18 cellular contexts compared by ENCODE assay signal in genomic region chr9:4674783-4675182, GRCh38. TPM values are rescaled to one million over a fixed set of nuclear protein-coding genes. Genes with fewer than 3 reads are reported as not detected.
DNase-seq lines count a peak whose midpoint lies in the region; ATAC-seq, FAIRE-seq and TF ChIP-seq lines count a peak whose summit lies in the region.
"Had no signal": no experiment of that assay in that cellular context is flagged by ENCODE, and none has a peak within 500 bp of the region (broad histone marks: within the 10 kb centered on the region; RNA-seq: fewer than 3 reads in every experiment).

No MANE protein-coding gene starts in this region.

- TF ChIP-seq EP300 in K562 (IDR thresholded peaks at IDR 0.05; ENCODE audit: low read length): no peak

- no peak overlapping the region for H3K27ac ChIP-seq in IMR-90 (ENCODE audit: insufficient read depth, low read length)
- H3K27ac ChIP-seq in K562 (ENCODE audit: extremely low read depth, low read depth, low read length): no peak overlapping the region
- H3K27ac ChIP-seq: cardiac muscle cell had no signal

- H2AFZ ChIP-seq in IMR-90 (replicated peaks; ENCODE audit: low read length, poor library complexity) (no peak overlapping the region), K562 (ENCODE audit: low read depth, low read length) (no peak overlapping the region)

- peaks cover 4% of the 10 kb centered on the region for H3K79me2 ChIP-seq in K562 (ENCODE audit: control insufficient read depth, insufficient read depth, low read length)

- H2BK20ac ChIP-seq in IMR-90 (ENCODE audit: low read depth, low read length): no peak overlapping the region

- BruUV-seq in IMR-90 (replicated peaks; lab: Mats Ljungman, UMichigan) (no TSS peak), K562 (replicated peaks; lab: Mats Ljungman, UMichigan) (no TSS peak)

- H3K36me3 ChIP-seq in IMR-90 (ENCODE audit: control insufficient read depth, insufficient read depth, low read length) (no peaks in the 10 kb centered on the region), K562 (ENCODE audit: control insufficient read depth, insufficient read depth, low read length) (no peaks in the 10 kb centered on the region)
- H3K36me3 ChIP-seq: cardiac muscle cell, transverse colon had no signal

- H2BK120ac ChIP-seq in IMR-90 (ENCODE audit: low read depth, low read length): no peak overlapping the region

- H3K79me1 ChIP-seq in IMR-90 (ENCODE audit: low read depth in 1 of 2, low read length in 2 of 2): peaks cover 0 to 1% of the 10 kb centered on the region in 2 experiments; a peak in 2 of 4 replicates

- intact Hi-C loops in IMR-90 (cut with micrococcal nuclease) (no loop called here), K562 (cut with micrococcal nuclease) (loop anchor here (5.0 kb wide), 1 partner anchor 68 kb away; the partner anchor contains the start of gene AK3)

- no peak overlapping the region for H3K9ac ChIP-seq in IMR-90 (ENCODE audit: low read depth, low read length)
- no peak overlapping the region for H3K9ac ChIP-seq in K562 (ENCODE audit: insufficient read depth in 1 of 2, low read depth in 2 of 2, low read length in 2 of 2)

- no peak overlapping the region for H3K14ac ChIP-seq in IMR-90 (replicated peaks; ENCODE audit: low read depth, low read length)

- H3K9me3 ChIP-seq in IMR-90 (ENCODE audit: control insufficient read depth, insufficient read depth, low read length) (no peaks in the 10 kb centered on the region), K562 (replicated peaks; ENCODE audit: control insufficient read depth, insufficient read depth, low read depth, low read length) (no peaks in the 10 kb centered on the region)
- H3K9me3 ChIP-seq: transverse colon had no signal

- no peak overlapping the region for H2AK9ac ChIP-seq in IMR-90 (replicated peaks; ENCODE audit: low read depth, low read length, poor library complexity)

- DNase-seq in AG04449 (ENCODE audit: low read depth, low spot score) (peak; percentile 92), IMR-90 (peak; percentile 95), K562 (ENCODE audit: extremely low read depth in 1 of 4, low spot score in 3 of 4) (no peak), kidney glomerular epithelial cell (lab: John Stamatoyannopoulos, UW) (peak; percentile 10), GM19239 (ENCODE audit: insufficient read length, low spot score) (no peak), GF-D8 (lab: John Stamatoyannopoulos, UW) (no peak)
- DNase-seq: ACHN; activated CD4-positive, alpha-beta T cell treated with anti-CD3 and anti-CD28 coated beads for 1 hour; erythroblast; MM.1S; naive thymus-derived CD8-positive, alpha-beta T cell; NCI-H510A; transverse colon had no signal

- no peak overlapping the region for H3K18ac ChIP-seq in IMR-90 (ENCODE audit: low read depth, low read length)

- H3K27me3 ChIP-seq in IMR-90 (ENCODE audit: control insufficient read depth, insufficient read depth, low read length) (no peaks in the 10 kb centered on the region), K562 (ENCODE audit: control insufficient read depth in 2 of 2, insufficient read depth in 2 of 2, low read length in 2 of 2) (no peaks in the 10 kb centered on the region)
- H3K27me3 ChIP-seq: cardiac muscle cell, transverse colon had no signal

- dilution Hi-C loops in IMR-90 (cut with HindIII; ENCODE audit: low sequenced_read_pairs, unreplicated experiment): no loop called here

- no peak overlapping the region for H2AK5ac ChIP-seq in IMR-90 (ENCODE audit: low read depth, low read length)

- no peak overlapping the region for H4K91ac ChIP-seq in IMR-90 (ENCODE audit: insufficient read depth, low read depth, low read length)

- no peak overlapping the region for H4K8ac ChIP-seq in IMR-90 (ENCODE audit: low read depth in 2 of 2, low read length in 2 of 2)

- H3K4me2 ChIP-seq in IMR-90 (ENCODE audit: low read depth, low read length) (no peak overlapping the region), K562 (ENCODE audit: insufficient read depth, low read length) (no peak overlapping the region)
- H3K4me2 ChIP-seq: smooth muscle cell had no signal

- H4K20me1 ChIP-seq in IMR-90 (ENCODE audit: insufficient read depth, low read length) (no peaks in the 10 kb centered on the region), K562 (replicated peaks; ENCODE audit: control insufficient read depth, insufficient read depth, low read length) (no peaks in the 10 kb centered on the region)

- H3K4me1 ChIP-seq in IMR-90 (ENCODE audit: control insufficient read depth, insufficient read depth, low read length) (peaks cover 4% of the 10 kb centered on the region), K562 (replicated peaks in 1 of 2; ENCODE audit: control insufficient read depth in 2 of 2, insufficient read depth in 2 of 2, low read length in 2 of 2) (peaks cover 0 to 11% of the 10 kb centered on the region in 2 experiments; a peak in 4 of 5 replicates)

- TF ChIP-seq RAD21 in IMR-90 (IDR thresholded peaks at IDR 0.05; ENCODE audit: low read length): no peak
- TF ChIP-seq RAD21 in K562 (CRISPR knock-in tag; conservative IDR thresholded peaks at IDR 0.05 in 1 of 2, IDR thresholded peaks at IDR 0.05 in 1 of 2): no peak

- no peak overlapping the region for H2BK15ac ChIP-seq in IMR-90 (ENCODE audit: low read depth, low read length)

- TF ChIP-seq POLR2A in IMR-90 (IDR thresholded peaks at IDR 0.05; ENCODE audit: low read depth, low read length) (no peak), K562 (conservative IDR thresholded peaks at IDR 0.05) (no peak)

- H3K56ac ChIP-seq in IMR-90 (ENCODE audit: extremely low read depth, insufficient read depth, low read length): no peak overlapping the region

- in situ Hi-C loops in IMR-90 (cut with MboI; ENCODE audit: low sequenced_read_pairs): loop anchor here (25.0 kb wide), 1 partner anchor 562 kb away; no protein-coding TSS in a partner anchor
- in situ Hi-C loops in K562 (cut with MboI): no loop called here

- no peak overlapping the region for H3K4ac ChIP-seq in IMR-90 (ENCODE audit: low read depth, low read length)

- TF ChIP-seq CTCF in AG04449 (IDR thresholded peaks at IDR 0.05; ENCODE audit: insufficient read depth, low read length, missing control alignments) (no peak), IMR-90 (conservative IDR thresholded peaks at IDR 0.05; ENCODE audit: low read depth, low read length) (no peak), K562 (IDR thresholded peaks at IDR 0.05 in 2 of 3, conservative IDR thresholded peaks at IDR 0.05 in 1 of 3; ENCODE audit: insufficient read depth in 2 of 3, low read depth in 1 of 3, low read length in 3 of 3) (no peak)

- H3K4me3 ChIP-seq in AG04449 (ENCODE audit: low read depth, low read length) (no peak overlapping the region), IMR-90 (ENCODE audit: insufficient read depth, low read depth, low read length) (no peak overlapping the region), K562 (no peak overlapping the region)
- H3K4me3 ChIP-seq: cardiac muscle cell, smooth muscle cell, transverse colon had no signal

- H2BK5ac ChIP-seq in IMR-90 (ENCODE audit: low read depth, low read length, poor library complexity, severe bottlenecking): no peak overlapping the region

- POLR2A ChIA-PET in AG04449 (lab: Yijun Ruan, JAX) (interaction anchor here (1.0 to 1.8 kb wide), 2 partner anchors 9 to 12 kb away, joined by 3 to 6 read pairs; partner anchors contain the start of gene SPATA6L), IMR-90 (lab: Charles Lee; ENCODE audit: unreplicated experiment) (no interaction called here), K562 (lab: Yijun Ruan, JAX) (interaction anchor here (0.7 to 2.1 kb wide), 2 partner anchors 9 to 10 kb away, joined by 3 to 4 read pairs; partner anchors contain the start of gene SPATA6L)

- H3K9me1 ChIP-seq in IMR-90 (ENCODE audit: insufficient read depth, low read length) (0 out of 2 replicates have a peak, but pooled peaks cover 2% of the 10 kb centered on the region), K562 (ENCODE audit: control insufficient read depth, insufficient read depth, low read length) (no peaks in the 10 kb centered on the region)

- FAIRE-seq in K562 (lab: Jason Lieb, UNC): no peak
- FAIRE-seq in GM19239 (lab: Jason Lieb, UNC): no peak

- no peak overlapping the region for H3K23ac ChIP-seq in IMR-90 (ENCODE audit: low read depth, low read length)

- CTCF ChIA-PET in AG04449 (lab: Yijun Ruan, JAX) (interaction anchor here (1.0 to 1.8 kb wide), 3 partner anchors 10 to 20 kb away, joined by 3 to 5 read pairs (median 5); partner anchors contain the start of gene PLPP6), IMR-90 (lab: Yijun Ruan, JAX) (interaction anchor here (0.6 to 1.5 kb wide), 2 partner anchors 9 to 909 kb away, joined by 3 to 5 read pairs; partner anchors contain the start of gene SPATA6L), K562 (lab: Yijun Ruan, JAX; ENCODE audit: low intra/inter-chr PET ratio) (no interaction called here)

- H4K5ac ChIP-seq in IMR-90 (ENCODE audit: low read depth, low read length): no peak overlapping the region

- peak; percentile 33 for ATAC-seq in IMR-90 (ENCODE audit: low read depth)
- no peak for ATAC-seq in K562
- ATAC-seq in HG03025 (IDR thresholded peaks at IDR 0.05; ENCODE audit: low FRiP score, unreplicated experiment): no peak
- ATAC-seq in HG03108 (IDR thresholded peaks at IDR 0.05; ENCODE audit: unreplicated experiment): no peak
- ATAC-seq: naive thymus-derived CD8-positive, alpha-beta T cell had no signal

RNA-seq across cellular contexts. Expression of gene CDC37L1, which starts 4.6 kb away (rescaled TPM):
- total RNA-seq in IMR-90 (2012; rRNA removed): 6.6 and 12.8 TPM in 2 replicates
- 6.5 and 7.3 TPM in 2 replicates for polyA plus RNA-seq in IMR-90 (2012; rRNA removed)
- polyA plus RNA-seq in IMR-90 (2012; cell fraction: cytosol; rRNA removed): 4.3 and 7.5 TPM in 2 replicates
- polyA plus RNA-seq in IMR-90 (2012; cell fraction: nucleus; rRNA removed; ENCODE audit: low replicate concordance): 2.7 and 4.3 TPM in 2 replicates
- 11.4 and 21.5 TPM in 2 replicates for total RNA-seq in K562 (2011; cell fraction: chromatin; rRNA removed; ENCODE audit: low replicate concordance)
- 4.7 and 9.3 TPM in 2 replicates for total RNA-seq in K562 (2011; cell fraction: nucleolus; rRNA removed)
- 7.1 and 9.8 TPM in 2 replicates for total RNA-seq in K562 (2011; cell fraction: nucleoplasm; rRNA removed)
- total RNA-seq in K562 (2014; rRNA removed): 6.0 and 8.1 TPM in 2 replicates
- total RNA-seq in K562 (2014; rRNA removed; fragmentation: Illumina TruSeq; extraction: Trizol): 7.8 and 8.5 TPM in 2 replicates
- total RNA-seq in K562 (2015; rRNA removed; fragmentation: Illumina TruSeq; extraction: Trizol): 7.2 and 7.8 TPM in 2 replicates
- 5.5 and 7.9 TPM in 2 replicates for total RNA-seq in K562 (2021)
- polyA plus RNA-seq in K562 (2011; rRNA removed): 3.6 and 5.4 TPM in 2 replicates
- 1.4 and 2.2 TPM in 2 replicates for polyA plus RNA-seq in K562 (2011; cell fraction: cytosol; rRNA removed)
- 2.8 and 2.9 TPM in 2 replicates for polyA plus RNA-seq in K562 (2011; cell fraction: nucleus; rRNA removed)
- 3.6 and 4.0 TPM in 2 replicates for polyA plus RNA-seq in K562 (2012)
- 5.3 and 5.4 TPM in 2 replicates for polyA plus RNA-seq in K562 (2014; fragmentation: Illumina TruSeq; extraction: Trizol)
- polyA plus RNA-seq in K562 (2014; fragmentation: Nextera tagmentation; extraction: Ambion mirVana): 1 to 10 TPM; 1.5 TPM
- polyA plus RNA-seq in K562 (2014; rRNA removed): 7.5 and 9.6 TPM in 2 replicates
- polyA minus RNA-seq in K562 (2011; rRNA and poly(A)+ RNA removed): 9.3 and 10.3 TPM in 2 replicates
- 3.6 and 5.2 TPM in 2 replicates for polyA minus RNA-seq in K562 (2011; cell fraction: cytosol; rRNA and poly(A)+ RNA removed)
- 6.3 and 9.4 TPM in 2 replicates for polyA minus RNA-seq in K562 (2011; cell fraction: nucleus; rRNA and poly(A)+ RNA removed)

RNA-seq across cellular contexts. Expression of gene SPATA6L, which starts 8.5 kb away (rescaled TPM):
- total RNA-seq in IMR-90 (2012; rRNA removed) (0.18 and 0.28 TPM in 2 replicates), K562 (2014; rRNA removed) (1.00 TPM in 1 of 2 replicates, not detected in the other), K562 (2014; rRNA removed; fragmentation: Illumina TruSeq; extraction: Trizol) (0.06 TPM in 1 of 2 replicates, not detected in the other), K562 (2015; rRNA removed; fragmentation: Illumina TruSeq; extraction: Trizol) (not detected in 2 replicates), K562 (2021) (not detected in 2 replicates)
- polyA plus RNA-seq in IMR-90 (2012; rRNA removed) (0.60 and 0.84 TPM in 2 replicates), K562 (2011; rRNA removed) (0.03 and 0.04 TPM in 2 replicates), K562 (2014; fragmentation: Illumina TruSeq; extraction: Trizol) (not detected in 2 replicates), K562 (2014; fragmentation: Nextera tagmentation; extraction: Ambion mirVana) (under 1 TPM; 0.04 to 0.08 TPM), K562 (2014; rRNA removed) (0.21 and 0.31 TPM in 2 replicates)
- 0.04 TPM in 1 of 2 replicates, not detected in the other for polyA plus RNA-seq in IMR-90 (2012; cell fraction: cytosol; rRNA removed)
- polyA plus RNA-seq in IMR-90 (2012; cell fraction: nucleus; rRNA removed; ENCODE audit: low replicate concordance): 0.47 and 1.4 TPM in 2 replicates
- total RNA-seq in K562 (2011; cell fraction: chromatin; rRNA removed; ENCODE audit: low replicate concordance): 0.16 TPM in 1 of 2 replicates, not detected in the other
- not detected in 2 replicates for total RNA-seq in K562 (2011; cell fraction: nucleolus; rRNA removed)
- total RNA-seq in K562 (2011; cell fraction: nucleoplasm; rRNA removed): 0.15 TPM in 1 of 2 replicates, not detected in the other
- not detected in 2 replicates for polyA plus RNA-seq in K562 (2011; cell fraction: cytosol; rRNA removed)
- 0.10 and 0.45 TPM in 2 replicates for polyA plus RNA-seq in K562 (2011; cell fraction: nucleus; rRNA removed)
- 0.14 and 0.57 TPM in 2 replicates for polyA plus RNA-seq in K562 (2012)
- polyA minus RNA-seq in K562 (2011; rRNA and poly(A)+ RNA removed): 0.03 and 0.25 TPM in 2 replicates
- not detected in 2 replicates for polyA minus RNA-seq in K562 (2011; cell fraction: cytosol; rRNA and poly(A)+ RNA removed)
- polyA minus RNA-seq in K562 (2011; cell fraction: nucleus; rRNA and poly(A)+ RNA removed): not detected in 2 replicates
- total RNA-seq: activated T-helper 1 cell treated with anti-CD3 and anti-CD28 coated beads, Interleukin-12 subunit alpha, Interleukin-12 subunit beta, Interleukin-2, Interleukin-4 antibody, amounts not matched to agents 30 ng/mL and 10 ng/mL and 1 ng/mL, durations not matched to agents 14 hours and 24 hours and 36 hours had no signal

RNA-seq across cellular contexts. Expression of gene PLPP6, which starts 12.7 kb away (rescaled TPM):
- total RNA-seq in IMR-90 (2012; rRNA removed): 3.3 and 3.4 TPM in 2 replicates
- 5.3 and 5.9 TPM in 2 replicates for polyA plus RNA-seq in IMR-90 (2012; rRNA removed)
- 3.1 and 4.9 TPM in 2 replicates for polyA plus RNA-seq in IMR-90 (2012; cell fraction: cytosol; rRNA removed)
- polyA plus RNA-seq in IMR-90 (2012; cell fraction: nucleus; rRNA removed; ENCODE audit: low replicate concordance): 2.8 and 4.1 TPM in 2 replicates
- total RNA-seq in K562 (2011; cell fraction: chromatin; rRNA removed; ENCODE audit: low replicate concordance): 9.1 TPM in 2 replicates
- 12.2 and 13.0 TPM in 2 replicates for total RNA-seq in K562 (2011; cell fraction: nucleolus; rRNA removed)
- 12.5 and 16.6 TPM in 2 replicates for total RNA-seq in K562 (2011; cell fraction: nucleoplasm; rRNA removed)
- total RNA-seq in K562 (2014; rRNA removed): 5.4 and 5.6 TPM in 2 replicates
- 4.9 and 5.3 TPM in 2 replicates for total RNA-seq in K562 (2014; rRNA removed; fragmentation: Illumina TruSeq; extraction: Trizol)
- total RNA-seq in K562 (2015; rRNA removed; fragmentation: Illumina TruSeq; extraction: Trizol): 4.5 and 5.1 TPM in 2 replicates
- total RNA-seq in K562 (2021): 6.4 and 6.9 TPM in 2 replicates
- polyA plus RNA-seq in K562 (2011; rRNA removed): 8.3 and 8.9 TPM in 2 replicates
- 6.0 and 8.2 TPM in 2 replicates for polyA plus RNA-seq in K562 (2011; cell fraction: cytosol; rRNA removed)
- 10.3 and 12.0 TPM in 2 replicates for polyA plus RNA-seq in K562 (2011; cell fraction: nucleus; rRNA removed)
- polyA plus RNA-seq in K562 (2012): 6.9 and 8.6 TPM in 2 replicates
- polyA plus RNA-seq in K562 (2014; fragmentation: Illumina TruSeq; extraction: Trizol): 7.0 and 7.3 TPM in 2 replicates
- polyA plus RNA-seq in K562 (2014; fragmentation: Nextera tagmentation; extraction: Ambion mirVana): 1 to 10 TPM; 1.9 to 2.0 TPM
- polyA plus RNA-seq in K562 (2014; rRNA removed): 6.3 and 6.7 TPM in 2 replicates
- polyA minus RNA-seq in K562 (2011; rRNA and poly(A)+ RNA removed): 8.7 and 9.3 TPM in 2 replicates
- 4.7 and 4.9 TPM in 2 replicates for polyA minus RNA-seq in K562 (2011; cell fraction: cytosol; rRNA and poly(A)+ RNA removed)
- polyA minus RNA-seq in K562 (2011; cell fraction: nucleus; rRNA and poly(A)+ RNA removed): 9.6 and 14.2 TPM in 2 replicates

Comparison
In these comparisons a context has a peak if more than half of its experiments do, and no peak if none do; other contexts are left out.
1. DNase-seq: peak in AG04449 (single experiment), IMR-90 (single experiment) and kidney glomerular epithelial cell (single experiment); none in K562 (0 of 4), GM19239 (single experiment) and GF-D8 (single experiment).